ENCODE assay signal across 1 cellular context in genomic region chr17:2029911-2030778, GRCh38.
TF ChIP-seq lines count a peak whose summit lies in the region.

Gene DPH1 (plus strand): TSS chr17:2030153. CDS start chr17:2030170, 17 bp downstream.

TF ChIP-seq in K562, 482 proteins besides CTCF, POLR2A, EP300 and RAD21 (continued from another document):
- TF ChIP-seq ATF6 (CRISPR knock-in tag; IDR thresholded peaks at IDR 0.05) (peak; percentile 34; the same call in 1 of the 2 replicates), RFX5 (IDR thresholded peaks at IDR 0.05; ENCODE audit: low read depth, low read length) (no peak), CAMTA2 (CRISPR knock-in tag; conservative IDR thresholded peaks at IDR 0.05) (no peak), GATA2 (CRISPR knock-in tag; IDR thresholded peaks at IDR 0.05) (no peak), TAL1 (IDR thresholded peaks at IDR 0.05) (no peak), PTTG1 (tag; IDR thresholded peaks at IDR 0.05; ENCODE audit: low read depth) (no peak), HMBOX1 (IDR thresholded peaks at IDR 0.05) (no peak), XRCC4 (IDR thresholded peaks at IDR 0.05; ENCODE audit: extremely low read depth, insufficient read depth, insufficient read length) (no peak), JUNB (CRISPR knock-in tag; conservative IDR thresholded peaks at IDR 0.05) (no peak), TRIM25 (IDR thresholded peaks at IDR 0.05; ENCODE audit: borderline replicate concordance) (no peak), STAG1 (CRISPR knock-in tag; IDR thresholded peaks at IDR 0.05; ENCODE audit: borderline replicate concordance) (no peak), ZNF592 (IDR thresholded peaks at IDR 0.05) (no peak), CBFA2T2 (conservative IDR thresholded peaks at IDR 0.05) (no peak), ZNF507 (tag; conservative IDR thresholded peaks at IDR 0.05) (no peak), POLR3A (IDR thresholded peaks at IDR 0.05; ENCODE audit: borderline replicate concordance, extremely low read depth, insufficient read depth, insufficient read length) (no peak), CREB3L1 (IDR thresholded peaks at IDR 0.05; ENCODE audit: borderline replicate concordance, low read depth) (no peak), ZBTB2 (IDR thresholded peaks at IDR 0.05) (no peak), ZNF584 (CRISPR knock-in tag; IDR thresholded peaks at IDR 0.05; ENCODE audit: low read depth) (no peak), ZNF57 (CRISPR knock-in tag; IDR thresholded peaks at IDR 0.05) (no peak), MAFG (tag; conservative IDR thresholded peaks at IDR 0.05) (no peak), BCL6 (CRISPR knock-in tag; IDR thresholded peaks at IDR 0.05) (no peak), ZNF324 (CRISPR knock-in tag; IDR thresholded peaks at IDR 0.05) (no peak), ZNF24 (IDR thresholded peaks at IDR 0.05) (no peak), ZFP1 (CRISPR knock-in tag; IDR thresholded peaks at IDR 0.05) (no peak), DIDO1 (tag; IDR thresholded peaks at IDR 0.05; ENCODE audit: low read depth) (peak; percentile 35; the same call in 1 of the 2 replicates), TBP (optimal IDR thresholded peaks at IDR 0.05; ENCODE audit: low read depth, low read length) (peak; percentile 70), ZBTB8A (IDR thresholded peaks at IDR 0.05; ENCODE audit: partially characterized antibody) (no peak), TAF7 (tag; IDR thresholded peaks at IDR 0.05) (no peak), E2F6 (IDR thresholded peaks at IDR 0.05; ENCODE audit: borderline replicate concordance in 1 of 2, extremely low read depth in 1 of 2, insufficient read depth in 1 of 2, insufficient read length in 1 of 2, low read depth in 1 of 2, low read length in 1 of 2, poor library complexity in 1 of 2, severe bottlenecking in 1 of 2) (no peak), ZNF407 (IDR thresholded peaks at IDR 0.05; ENCODE audit: low read depth) (no peak), VEZF1 (CRISPR knock-in tag; IDR thresholded peaks at IDR 0.05) (peak; percentile 92), TCF7L2 (IDR thresholded peaks at IDR 0.05; ENCODE audit: low read depth, low read length) (no peak), ZNF239 (CRISPR knock-in tag; IDR thresholded peaks at IDR 0.05) (no peak), CHCHD3 (CRISPR knock-in tag; IDR thresholded peaks at IDR 0.05) (no peak)
